ENCODE assay signal across 8 cellular contexts in genomic region chr6:13303668-13304017, GRCh38. TPM values are rescaled to one million over a fixed set of nuclear protein-coding genes. Genes with fewer than 3 reads are reported as not detected.
DNase-seq lines count a peak whose midpoint lies in the region; ATAC-seq lines count a peak whose summit lies in the region.

No MANE protein-coding gene starts in this region.

- peak overlapping the region in 5 of 7 donors; percentile 32 to 61 (median 51) for H3K4me3 Mint-ChIP-seq in CD8-positive, alpha-beta memory T cell
- H3K4me3 Mint-ChIP-seq in activated T-cell treated with anti-CD3 and anti-CD28 coated beads, Interleukin-2, amount 50 U/mL, for 72 hours, result peak overlapping the region; percentile 48 to 52

- H3K4me3 ChIP-seq in CD8-positive, alpha-beta memory T cell (ENCODE audit: low read length), result no peak overlapping the region

- H3K27ac Mint-ChIP-seq in CD8-positive, alpha-beta memory T cell, result peak overlapping the region in 6 of 8 donors; percentile 38 to 92 (median 66)
- peak overlapping the region; percentile 72 for H3K27ac Mint-ChIP-seq in activated T-cell treated with anti-CD3 and anti-CD28 coated beads, Interleukin-2, amount 50 U/mL, for 72 hours

- DNase-seq in CD8-positive, alpha-beta memory T cell, result peak in 1 of 5 donors; percentile 24
- peak; percentile 51 to 61 for DNase-seq in activated T-cell treated with anti-CD3 and anti-CD28 coated beads, Interleukin-2, amount 50 U/mL, for 72 hours
- DNase-seq in hepatic stellate cell (ENCODE audit: low spot score), result peak; percentile 62
- DNase-seq in stimulated activated CD4-positive, alpha-beta T cell treated with anti-CD3 and anti-CD28 coated beads, Interleukin-4, amount 100 ng/mL, for 24 hours, result peak; percentile 16
- no peak for DNase-seq in LoVo (ENCODE audit: low spot score)

- no peaks in the 10 kb centered on the region for H3K27me3 Mint-ChIP-seq in CD8-positive, alpha-beta memory T cell
- no peaks in the 10 kb centered on the region for H3K27me3 Mint-ChIP-seq in activated T-cell treated with anti-CD3 and anti-CD28 coated beads, Interleukin-2, amount 50 U/mL, for 72 hours (ENCODE audit: low read depth)

- H3K9me3 Mint-ChIP-seq in CD8-positive, alpha-beta memory T cell, result no peaks in the 10 kb centered on the region
- H3K9me3 Mint-ChIP-seq in activated T-cell treated with anti-CD3 and anti-CD28 coated beads, Interleukin-2, amount 50 U/mL, for 72 hours, result no peaks in the 10 kb centered on the region

- H3K4me1 Mint-ChIP-seq in CD8-positive, alpha-beta memory T cell, result peaks cover 14 to 24% (median 23%) of the 10 kb centered on the region in 3 donors
- peaks cover 31% of the 10 kb centered on the region for H3K4me1 Mint-ChIP-seq in activated T-cell treated with anti-CD3 and anti-CD28 coated beads, Interleukin-2, amount 50 U/mL, for 72 hours (ENCODE audit: low read depth)

- POLR2A ChIA-PET in CD8-positive, alpha-beta memory T cell (lab: Charles Lee), result no interaction called here

- H3K36me3 ChIP-seq in CD8-positive, alpha-beta memory T cell (ENCODE audit: insufficient read depth, low read length), result peaks cover 32% of the 10 kb centered on the region

- CTCF ChIA-PET in CD8-positive, alpha-beta memory T cell (lab: Charles Lee), result interaction anchor here (1.2 kb wide), 1 partner anchor 10 kb away, joined by 3 read pairs; no protein-coding TSS in a partner anchor

- no peaks in the 10 kb centered on the region for H3K27me3 ChIP-seq in CD8-positive, alpha-beta memory T cell (ENCODE audit: insufficient read depth, low read length, poor library complexity, severe bottlenecking)

- no peaks in the 10 kb centered on the region for H3K9me3 ChIP-seq in CD8-positive, alpha-beta memory T cell (ENCODE audit: low read length)

- H3K36me3 Mint-ChIP-seq in CD8-positive, alpha-beta memory T cell, result peaks cover 9 to 90% (median 26%) of the 10 kb centered on the region in 3 donors
- H3K36me3 Mint-ChIP-seq in activated T-cell treated with anti-CD3 and anti-CD28 coated beads, Interleukin-2, amount 50 U/mL, for 72 hours (ENCODE audit: insufficient read depth in 2 of 2), result peaks cover 4 to 25% of the 10 kb centered on the region in 2 donors

- H3K4me1 ChIP-seq in CD8-positive, alpha-beta memory T cell (ENCODE audit: insufficient read depth, low read length), result peaks cover 6% of the 10 kb centered on the region

- H3K27ac ChIP-seq in CD8-positive, alpha-beta memory T cell (ENCODE audit: low read depth, low read length), result peak overlapping the region; percentile 28

- ATAC-seq in GM19351 (IDR thresholded peaks at IDR 0.05; ENCODE audit: unreplicated experiment) (peak; percentile 58), HG03439 (IDR thresholded peaks at IDR 0.05; ENCODE audit: unreplicated experiment) (peak; percentile 41), GM19463 (IDR thresholded peaks at IDR 0.05; ENCODE audit: unreplicated experiment) (no peak)
- peak in 1 of 2 donors; percentile 8 for ATAC-seq in activated T-cell treated with anti-CD3 and anti-CD28 coated beads, Interleukin-2, amount 50 U/mL, for 72 hours (replicated peaks in 1 of 2)

RNA-seq across cellular contexts. Expression of gene TBC1D7, which starts 24.7 kb away (rescaled TPM):
- total RNA-seq in CD8-positive, alpha-beta memory T cell, result 10 to 100 TPM; 21.8 to 23.2 TPM
- polyA plus RNA-seq in CD8-positive, alpha-beta memory T cell, result 14.9 TPM
- total RNA-seq in activated T-cell treated with anti-CD3 and anti-CD28 coated beads, Interleukin-2, amount 50 U/mL, for 72 hours, result 10 to 100 TPM; 20.3 to 22.8 TPM
